27 cellular contexts compared by ENCODE assay signal in genomic region chr11:115362997-115363396, GRCh38.
"Had no signal": no experiment of that assay in that cellular context is flagged by ENCODE, and none has a peak within 500 bp of the region (broad histone marks: within the 10 kb centered on the region; RNA-seq: fewer than 3 reads in every experiment).

No MANE protein-coding gene starts in this region.

- FAIRE-seq: islet of Langerhans had no signal

- H3K4me1 ChIP-seq: ascending aorta, prostate gland, spleen, suprapubic skin, tibial nerve had no signal

- H3K4me1 Mint-ChIP-seq: activated CD4-positive, alpha-beta memory T cell treated with anti-CD3 and anti-CD28 coated beads, Interleukin-2, amount 10 ng/mL, durations not matched to agents 7 days and 5 days; activated CD4-positive, alpha-beta T cell treated with anti-CD3 and anti-CD28 coated beads, Interleukin-2, amount 10 ng/mL, durations not matched to agents 24 days and 14 days; activated naive CD4-positive, alpha-beta T cell treated with anti-CD3 and anti-CD28 coated beads, Interleukin-2, amount 10 ng/mL, durations not matched to agents 7 days and 5 days; activated naive CD8-positive, alpha-beta T cell treated with anti-CD3 and anti-CD28 coated beads, Interleukin-2, amount 10 ng/mL, durations not matched to agents 7 days and 5 days; naive B cell; T-helper 17 cell had no signal

- H3K9me3 Mint-ChIP-seq: activated CD4-positive, alpha-beta memory T cell treated with anti-CD3 and anti-CD28 coated beads, Interleukin-2, amount 10 ng/mL, durations not matched to agents 7 days and 5 days; activated CD4-positive, alpha-beta T cell treated with anti-CD3 and anti-CD28 coated beads, Interleukin-2, amount 10 ng/mL, durations not matched to agents 24 days and 14 days; activated naive CD4-positive, alpha-beta T cell treated with anti-CD3 and anti-CD28 coated beads, Interleukin-2, amount 10 ng/mL, durations not matched to agents 7 days and 5 days; activated naive CD8-positive, alpha-beta T cell treated with anti-CD3 and anti-CD28 coated beads, Interleukin-2, amount 10 ng/mL, durations not matched to agents 7 days and 5 days; activated T-cell treated with anti-CD3 and anti-CD28 coated beads, Interleukin-2, amount 50 U/mL, for 24 hours; dendritic cell treated with granulocyte-macrophage colony-stimulating factor and Interleukin-4, amounts not matched to agents 40 ng/mL and 50 ng/mL, for 4 days; endodermal cell; nephron progenitor cell had no signal

- ATAC-seq: esophagus mucosa, T-helper 17 cell had no signal

- H3K27ac ChIP-seq: ascending aorta, brain microvascular endothelial cell, ovary, prostate gland, spleen, suprapubic skin, tibial nerve had no signal

- DNase-seq: activated CD4-positive, alpha-beta memory T cell treated with anti-CD3 and anti-CD28 coated beads, Interleukin-2, amount 10 ng/mL, durations not matched to agents 7 days and 5 days; activated CD4-positive, alpha-beta T cell treated with anti-CD3 and anti-CD28 coated beads, Interleukin-2, amount 10 ng/mL, durations not matched to agents 24 days and 14 days; activated CD4-positive, CD25-positive, alpha-beta regulatory T cell treated with anti-CD3 and anti-CD28 coated beads, Interleukin-2, amount 50 U/mL, for 72 hours; activated CD8-positive, alpha-beta memory T cell treated with anti-CD3 and anti-CD28 coated beads, Interleukin-2, amount 50 U/mL, for 48 hours; activated gamma-delta T cell; activated naive CD4-positive, alpha-beta T cell treated with anti-CD3 and anti-CD28 coated beads, Interleukin-2, amount 10 ng/mL, durations not matched to agents 7 days and 5 days; activated naive CD8-positive, alpha-beta T cell treated with anti-CD3 and anti-CD28 coated beads, Interleukin-2, amount 10 ng/mL, durations not matched to agents 7 days and 5 days; activated T-cell treated with anti-CD3 and anti-CD28 coated beads, Interleukin-2, amount 50 U/mL, for 24 hours; brain microvascular endothelial cell; endodermal cell; foreskin fibroblast; naive B cell; nephron progenitor cell; ovary; spleen; stimulated activated naive CD4-positive, alpha-beta T cell; T-helper 17 cell; T1000; WERI-Rb-1 had no signal

- H3K36me3 ChIP-seq: ascending aorta, brain microvascular endothelial cell, ovary, prostate gland, spleen, suprapubic skin, tibial nerve, WERI-Rb-1 had no signal

- H3K4me3 Mint-ChIP-seq: activated CD4-positive, alpha-beta memory T cell treated with anti-CD3 and anti-CD28 coated beads, Interleukin-2, amount 10 ng/mL, durations not matched to agents 7 days and 5 days; activated CD4-positive, alpha-beta T cell treated with anti-CD3 and anti-CD28 coated beads, Interleukin-2, amount 10 ng/mL, durations not matched to agents 24 days and 14 days; activated naive CD4-positive, alpha-beta T cell treated with anti-CD3 and anti-CD28 coated beads, Interleukin-2, amount 10 ng/mL, durations not matched to agents 7 days and 5 days; activated naive CD8-positive, alpha-beta T cell treated with anti-CD3 and anti-CD28 coated beads, Interleukin-2, amount 10 ng/mL, durations not matched to agents 7 days and 5 days; activated T-cell treated with anti-CD3 and anti-CD28 coated beads, Interleukin-2, amount 50 U/mL, for 24 hours; dendritic cell treated with granulocyte-macrophage colony-stimulating factor and Interleukin-4, amounts not matched to agents 40 ng/mL and 50 ng/mL, for 4 days; endodermal cell; mesothelial cell of epicardium; naive B cell; nephron progenitor cell; T-helper 17 cell had no signal

- H3K36me3 Mint-ChIP-seq: activated naive CD4-positive, alpha-beta T cell treated with anti-CD3 and anti-CD28 coated beads, Interleukin-2, amount 10 ng/mL, durations not matched to agents 7 days and 5 days; activated naive CD8-positive, alpha-beta T cell treated with anti-CD3 and anti-CD28 coated beads, Interleukin-2, amount 10 ng/mL, durations not matched to agents 7 days and 5 days; mesothelial cell of epicardium; naive B cell had no signal

- H3K9me3 ChIP-seq: ascending aorta, ovary, prostate gland, spleen, suprapubic skin, tibial nerve had no signal

- H3K27ac Mint-ChIP-seq: activated CD4-positive, alpha-beta memory T cell treated with anti-CD3 and anti-CD28 coated beads, Interleukin-2, amount 10 ng/mL, durations not matched to agents 7 days and 5 days; activated CD4-positive, alpha-beta T cell treated with anti-CD3 and anti-CD28 coated beads, Interleukin-2, amount 10 ng/mL, durations not matched to agents 24 days and 14 days; activated naive CD4-positive, alpha-beta T cell treated with anti-CD3 and anti-CD28 coated beads, Interleukin-2, amount 10 ng/mL, durations not matched to agents 7 days and 5 days; activated naive CD8-positive, alpha-beta T cell treated with anti-CD3 and anti-CD28 coated beads, Interleukin-2, amount 10 ng/mL, durations not matched to agents 7 days and 5 days; activated T-cell treated with anti-CD3 and anti-CD28 coated beads, Interleukin-2, amount 50 U/mL, for 24 hours; dendritic cell treated with granulocyte-macrophage colony-stimulating factor and Interleukin-4, amounts not matched to agents 40 ng/mL and 50 ng/mL, for 4 days; endodermal cell; mesothelial cell of epicardium; naive B cell; T-helper 17 cell had no signal

- H3K27me3 Mint-ChIP-seq: activated CD4-positive, alpha-beta memory T cell treated with anti-CD3 and anti-CD28 coated beads, Interleukin-2, amount 10 ng/mL, durations not matched to agents 7 days and 5 days; activated CD4-positive, alpha-beta T cell treated with anti-CD3 and anti-CD28 coated beads, Interleukin-2, amount 10 ng/mL, durations not matched to agents 24 days and 14 days; activated naive CD4-positive, alpha-beta T cell treated with anti-CD3 and anti-CD28 coated beads, Interleukin-2, amount 10 ng/mL, durations not matched to agents 7 days and 5 days; activated naive CD8-positive, alpha-beta T cell treated with anti-CD3 and anti-CD28 coated beads, Interleukin-2, amount 10 ng/mL, durations not matched to agents 7 days and 5 days; activated T-cell treated with anti-CD3 and anti-CD28 coated beads, Interleukin-2, amount 50 U/mL, for 24 hours; dendritic cell treated with granulocyte-macrophage colony-stimulating factor and Interleukin-4, amounts not matched to agents 40 ng/mL and 50 ng/mL, for 4 days; T-helper 17 cell had no signal

- H3K4me3 ChIP-seq: ascending aorta, ovary, prostate gland, spleen, suprapubic skin, tibial nerve had no signal

- H3K27me3 ChIP-seq: ascending aorta, brain microvascular endothelial cell, ovary, spleen, suprapubic skin, tibial nerve had no signal
